In the genomic region with DNA sequence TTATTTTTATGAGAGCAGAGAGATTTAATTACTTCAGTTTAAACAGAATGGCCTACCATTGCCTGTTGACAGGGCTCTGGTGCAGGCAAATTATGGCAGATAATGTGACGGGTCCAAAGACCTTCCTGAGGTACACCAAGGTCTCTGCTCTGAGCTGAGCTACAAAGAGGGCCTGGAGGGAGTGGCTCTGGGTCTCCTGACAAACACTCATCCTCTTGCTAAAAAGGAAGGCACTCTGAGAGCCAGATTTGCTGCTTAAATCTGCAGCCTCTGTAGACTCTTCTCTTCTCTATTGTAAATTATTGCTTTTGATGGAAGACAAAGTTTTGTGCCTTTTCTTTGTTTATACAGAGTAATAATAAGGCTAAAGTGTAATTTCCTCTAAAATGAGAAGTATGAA, we compare ENCODE assay signal across 22 cellular contexts.
DNase-seq lines count a peak whose midpoint lies in the region; ATAC-seq and TF ChIP-seq lines count a peak whose summit lies in the region.
"Had no signal": no experiment of that assay in that cellular context is flagged by ENCODE, and none has a peak within 500 bp of the region (broad histone marks: within the 10 kb centered on the region; RNA-seq: fewer than 3 reads in every experiment).

No MANE protein-coding gene starts in this region.

- H3K27ac Mint-ChIP-seq in osteocyte (ENCODE audit: unreplicated experiment) = peak overlapping the region; percentile 92
- H3K27ac Mint-ChIP-seq: activated CD4-positive, alpha-beta T cell treated with anti-CD3 and anti-CD28 coated beads, Interleukin-2, amount 10 ng/mL, durations not matched to agents 7 days and 5 days; activated naive CD8-positive, alpha-beta T cell; B cell; stimulated activated memory B cell treated with anti-CD40 and anti-IgM and Interleukin-4, amounts not matched to agents 10 μg/mL and 1 μg/mL and 100 μg/mL, for 72 hours had no signal

- no peak for ATAC-seq in GM19452 (IDR thresholded peaks at IDR 0.05; ENCODE audit: unreplicated experiment)
- ATAC-seq: gastrocnemius medialis; stimulated activated memory B cell treated with anti-CD40 and anti-IgM and Interleukin-4, amounts not matched to agents 10 μg/mL and 1 μg/mL and 100 μg/mL, for 72 hours had no signal

- H3K4me1 Mint-ChIP-seq in osteocyte (ENCODE audit: unreplicated experiment) = peaks cover 36% of the 10 kb centered on the region
- H3K4me1 Mint-ChIP-seq: activated CD4-positive, alpha-beta T cell treated with anti-CD3 and anti-CD28 coated beads, Interleukin-2, amount 10 ng/mL, durations not matched to agents 7 days and 5 days; B cell; central memory CD8-positive, alpha-beta T cell; stimulated activated memory B cell treated with anti-CD40 and anti-IgM and Interleukin-4, amounts not matched to agents 10 μg/mL and 1 μg/mL and 100 μg/mL, for 72 hours had no signal

- DNase-seq in AG20443 (ENCODE audit: low spot score) (peak; percentile 36), SK-N-DZ (ENCODE audit: low spot score) (peak; percentile 43), fibroblast of peridontal ligament (ENCODE audit: extremely low read depth) (peak; percentile 25), osteocyte (ENCODE audit: extremely low spot score, unreplicated experiment) (no peak), COLO829 (ENCODE audit: low spot score) (no peak), NCI-H2029 (lab: John Stamatoyannopoulos, UW) (no peak), MV-4-11 (lab: John Stamatoyannopoulos, UW) (no peak)
- DNase-seq: activated CD4-positive, alpha-beta T cell treated with anti-CD3 and anti-CD28 coated beads, Interleukin-2, amount 10 ng/mL, durations not matched to agents 7 days and 5 days; activated T-cell treated with anti-CD3 and anti-CD28 coated beads, Interleukin-2, amount 50 U/mL, for 48 hours; DMS 273 treated with DMSO at 0.1 percent for 48 hours; gastrocnemius medialis; KG1; NCI-H1417; NCI-H226; occipital lobe; SHP77; T-helper 9 cell had no signal

- H3K36me3 Mint-ChIP-seq in osteocyte (ENCODE audit: unreplicated experiment) = no peaks in the 10 kb centered on the region
- H3K36me3 Mint-ChIP-seq: activated naive CD8-positive, alpha-beta T cell; stimulated activated memory B cell treated with anti-CD40 and anti-IgM and Interleukin-4, amounts not matched to agents 10 μg/mL and 1 μg/mL and 100 μg/mL, for 72 hours had no signal

- TF ChIP-seq CTCF in osteocyte (IDR thresholded peaks at IDR 0.05) = no peak

- peak overlapping the region; percentile 8 for H3K4me3 Mint-ChIP-seq in osteocyte (ENCODE audit: unreplicated experiment)
- H3K4me3 Mint-ChIP-seq: activated CD4-positive, alpha-beta T cell treated with anti-CD3 and anti-CD28 coated beads, Interleukin-2, amount 10 ng/mL, durations not matched to agents 7 days and 5 days; activated naive CD8-positive, alpha-beta T cell; B cell; central memory CD8-positive, alpha-beta T cell; stimulated activated memory B cell treated with anti-CD40 and anti-IgM and Interleukin-4, amounts not matched to agents 10 μg/mL and 1 μg/mL and 100 μg/mL, for 72 hours had no signal

- no peaks in the 10 kb centered on the region for H3K27me3 Mint-ChIP-seq in osteocyte (ENCODE audit: unreplicated experiment)
- H3K27me3 Mint-ChIP-seq: activated CD4-positive, alpha-beta T cell treated with anti-CD3 and anti-CD28 coated beads, Interleukin-2, amount 10 ng/mL, durations not matched to agents 7 days and 5 days; activated naive CD8-positive, alpha-beta T cell; B cell; central memory CD8-positive, alpha-beta T cell; stimulated activated memory B cell treated with anti-CD40 and anti-IgM and Interleukin-4, amounts not matched to agents 10 μg/mL and 1 μg/mL and 100 μg/mL, for 72 hours had no signal

- H3K9me3 Mint-ChIP-seq in osteocyte (ENCODE audit: unreplicated experiment) = no peaks in the 10 kb centered on the region
- H3K9me3 Mint-ChIP-seq: activated CD4-positive, alpha-beta T cell treated with anti-CD3 and anti-CD28 coated beads, Interleukin-2, amount 10 ng/mL, durations not matched to agents 7 days and 5 days; stimulated activated memory B cell treated with anti-CD40 and anti-IgM and Interleukin-4, amounts not matched to agents 10 μg/mL and 1 μg/mL and 100 μg/mL, for 72 hours had no signal

Comparison
In these comparisons a context has a peak if more than half of its experiments do, and no peak if none do; other contexts are left out.
1. DNase-seq: peak in AG20443 (single experiment), SK-N-DZ (single experiment) and fibroblast of peridontal ligament (single experiment); none in osteocyte (single experiment), COLO829 (single experiment), NCI-H2029 (single experiment) and MV-4-11 (single experiment).